ENCODE assay signal across 8 cellular contexts in the genomic region with DNA sequence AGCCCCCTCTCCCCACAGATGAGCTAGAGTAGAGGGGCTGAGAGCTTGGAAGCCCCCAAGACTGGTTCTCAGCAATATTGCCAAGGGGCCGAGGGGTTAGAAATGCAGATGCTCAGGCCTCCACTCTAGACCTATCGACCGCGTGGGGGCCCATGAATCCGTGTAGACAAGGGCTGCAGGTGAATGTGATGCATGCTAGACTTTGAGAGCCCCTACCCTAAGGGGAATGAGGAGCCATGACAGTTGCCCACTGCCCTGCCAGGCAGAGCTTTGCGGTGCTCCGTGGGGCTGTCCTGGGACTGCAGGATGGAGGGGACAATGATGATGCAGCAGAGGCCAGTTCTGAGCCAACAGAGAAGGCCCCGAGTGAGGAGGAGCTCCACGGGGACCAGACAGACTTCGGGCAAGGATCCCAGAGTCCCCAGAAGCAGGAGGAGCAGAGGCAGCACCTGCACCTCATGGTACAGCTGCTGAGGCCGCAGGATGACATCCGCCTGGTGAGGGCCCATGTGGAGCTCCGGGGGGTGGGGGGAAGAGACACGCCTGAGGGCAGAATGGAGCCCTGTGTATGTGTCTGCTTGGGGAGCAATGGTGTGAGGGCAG. TPM values are rescaled to one million over a fixed set of nuclear protein-coding genes. Genes with fewer than 3 reads are reported as not detected.
A peak's percentile ranks its signal among the peaks of the same experiment; 100 is the strongest.
DNase-seq lines count a peak whose midpoint lies in the region; ATAC-seq and TF ChIP-seq lines count a peak whose summit lies in the region.

No MANE protein-coding gene starts in this region.

- no peaks in the 10 kb centered on the region for H3K79me2 ChIP-seq in parathyroid adenoma
- no peaks in the 10 kb centered on the region for H3K79me2 ChIP-seq in MM.1S (ENCODE audit: low read length)

- no peaks in the 10 kb centered on the region for H3K27me3 ChIP-seq in CD4-positive, alpha-beta T cell (ENCODE audit: control insufficient read depth, insufficient read depth, low read length)
- H3K27me3 ChIP-seq in esophagus squamous epithelium (no peaks in the 10 kb centered on the region), parathyroid adenoma (ENCODE audit: control insufficient read depth, insufficient read depth, low read length) (no peaks in the 10 kb centered on the region), MM.1S (replicated peaks; ENCODE audit: insufficient read depth, low read length) (no peaks in the 10 kb centered on the region)

- CTCF ChIA-PET in CD4-positive, alpha-beta T cell (lab: Charles Lee): interaction anchor here (4.6 kb wide), 1 partner anchor 13 kb away, joined by 21 read pairs; no protein-coding TSS in a partner anchor
- CTCF ChIA-PET in RWPE1 (lab: Yijun Ruan, JAX): interaction anchor here (0.6 kb wide), 2 partner anchors 42 to 369 kb away, joined by 3 to 6 read pairs; no protein-coding TSS in a partner anchor

- peak overlapping the region; percentile 49 for H3K27ac Mint-ChIP-seq in CD4-positive, alpha-beta T cell

- POLR2A ChIA-PET in CD4-positive, alpha-beta T cell (lab: Charles Lee): interaction anchor here (0.7 to 5.6 kb wide), 8 partner anchors 13 to 65 kb away, joined by 3 to 54 read pairs (median 4); partner anchors contain the start of genes ANKRD13D, GRK2 and POLD4
- POLR2A ChIA-PET in RWPE1 (lab: Yijun Ruan, JAX; ENCODE audit: low non-redundant PET): interaction anchor here (1.3 kb wide), 1 partner anchor 13 kb away, joined by 16 read pairs; no protein-coding TSS in a partner anchor

- ATAC-seq in CD4-positive, alpha-beta T cell (ENCODE audit: poor library complexity): no peak
- ATAC-seq in HG03378 (IDR thresholded peaks at IDR 0.05; ENCODE audit: unreplicated experiment): no peak

- H3K4me3 ChIP-seq in esophagus squamous epithelium (peak overlapping the region; percentile 56 to 88 (median 82)), parathyroid adenoma (ENCODE audit: low read depth, low read length) (peak overlapping the region; percentile 68), MM.1S (ENCODE audit: low read length) (no peak overlapping the region)

- TF ChIP-seq POLR2A in esophagus squamous epithelium (IDR thresholded peaks at IDR 0.05): no peak

- no peaks in the 10 kb centered on the region for H3K27me3 Mint-ChIP-seq in CD4-positive, alpha-beta T cell

- intact Hi-C loops in CD4-positive, alpha-beta T cell (cut with DNase I, micrococcal nuclease): no loop called here
- intact Hi-C loops in esophagus squamous epithelium (cut with DNase I): no loop called here

- H3K4me2 ChIP-seq in parathyroid adenoma (ENCODE audit: low read length) (peak overlapping the region; percentile 91), MM.1S (ENCODE audit: low read depth, low read length) (no peak overlapping the region)

- no peaks in the 10 kb centered on the region for H3K9me2 ChIP-seq in MM.1S (replicated peaks; ENCODE audit: insufficient read depth, low read length)

- no peak for DNase-seq in CD4-positive, alpha-beta T cell
- no peak for DNase-seq in RWPE1 (ENCODE audit: low spot score)
- DNase-seq in esophagus squamous epithelium (lab: John Stamatoyannopoulos, UW): no peak
- no peak for DNase-seq in NCI-H2081 (lab: John Stamatoyannopoulos, UW)
- DNase-seq in NCI-H2227 (lab: John Stamatoyannopoulos, UW; ENCODE audit: unreplicated experiment): no peak
- no peak for DNase-seq in MM.1S

- no peaks in the 10 kb centered on the region for H3F3A ChIP-seq in MM.1S (ENCODE audit: insufficient read depth, low read length)

- H3K9ac ChIP-seq in parathyroid adenoma (no peak overlapping the region), MM.1S (ENCODE audit: low read length) (no peak overlapping the region)

- H3K9me3 Mint-ChIP-seq in CD4-positive, alpha-beta T cell: no peaks in the 10 kb centered on the region

- no peak overlapping the region for H2AFZ ChIP-seq in parathyroid adenoma
- H2AFZ ChIP-seq in MM.1S (ENCODE audit: low read length): no peak overlapping the region

- peaks cover 21% of the 10 kb centered on the region for H3K36me3 Mint-ChIP-seq in CD4-positive, alpha-beta T cell (ENCODE audit: low read depth)

- H3K4me3 Mint-ChIP-seq in CD4-positive, alpha-beta T cell: peak overlapping the region; percentile 30

- H3K4me1 ChIP-seq in esophagus squamous epithelium: peaks cover 35 to 65% (median 40%) of the 10 kb centered on the region in 3 donors
- H3K4me1 ChIP-seq in parathyroid adenoma: no peaks in the 10 kb centered on the region
- H3K4me1 ChIP-seq in MM.1S (ENCODE audit: low read length): no peaks in the 10 kb centered on the region

- no peaks in the 10 kb centered on the region for H4K20me1 ChIP-seq in MM.1S (ENCODE audit: insufficient read depth, low read length)

- H3K4me1 Mint-ChIP-seq in CD4-positive, alpha-beta T cell (ENCODE audit: low read depth): no peaks in the 10 kb centered on the region

- H3K27ac ChIP-seq in CD4-positive, alpha-beta T cell (ENCODE audit: low read depth, low read length): no peak overlapping the region
- H3K27ac ChIP-seq in RWPE1: peak overlapping the region; percentile 99
- peak overlapping the region; percentile 90 to 95 (median 92) for H3K27ac ChIP-seq in esophagus squamous epithelium
- no peak overlapping the region for H3K27ac ChIP-seq in parathyroid adenoma
- H3K27ac ChIP-seq in MM.1S (ENCODE audit: low read length): no peak overlapping the region

- H3K9me3 ChIP-seq in CD4-positive, alpha-beta T cell (ENCODE audit: control insufficient read depth, low read length): no peaks in the 10 kb centered on the region
- no peaks in the 10 kb centered on the region for H3K9me3 ChIP-seq in esophagus squamous epithelium
- no peaks in the 10 kb centered on the region for H3K9me3 ChIP-seq in parathyroid adenoma (ENCODE audit: control insufficient read depth, low read length)
- H3K9me3 ChIP-seq in MM.1S (replicated peaks; ENCODE audit: insufficient read depth, low read length): no peaks in the 10 kb centered on the region

- no peak for TF ChIP-seq CTCF in CD4-positive, alpha-beta T cell (IDR thresholded peaks at IDR 0.05)
- TF ChIP-seq CTCF in RWPE1 (conservative IDR thresholded peaks at IDR 0.05; ENCODE audit: low read depth): no peak
- no peak for TF ChIP-seq CTCF in esophagus squamous epithelium (IDR thresholded peaks at IDR 0.05)
- no peak for TF ChIP-seq CTCF in parathyroid adenoma (IDR thresholded peaks at IDR 0.05)
- no peak for TF ChIP-seq CTCF in MM.1S (IDR thresholded peaks at IDR 0.05; ENCODE audit: low read length)

- 57 to 64% methylated on average over 6 to 10 of the region's 14 CpGs for WGBS in esophagus squamous epithelium, 2 donors

- H3K36me3 ChIP-seq in esophagus squamous epithelium (peaks cover 22 to 58% (median 40%) of the 10 kb centered on the region in 3 donors), parathyroid adenoma (ENCODE audit: control insufficient read depth, insufficient read depth, low read length) (no peaks in the 10 kb centered on the region), MM.1S (replicated peaks; ENCODE audit: insufficient read depth, low read length) (no peaks in the 10 kb centered on the region)

RNA-seq across cellular contexts. Expression of gene SSH3, which starts 1.3 kb away (rescaled TPM):
- 1 to 10 TPM; 8.5 to 8.8 TPM for total RNA-seq in CD4-positive, alpha-beta T cell
- 10 to 100 TPM; 51.4 to 78.4 (median 64.8) TPM for total RNA-seq in esophagus squamous epithelium

RNA-seq across cellular contexts. Expression of gene ANKRD13D, which starts 15.5 kb away (rescaled TPM):
- 100 to 1,000 TPM; 160 to 161 TPM for total RNA-seq in CD4-positive, alpha-beta T cell
- total RNA-seq in esophagus squamous epithelium: 10 to 100 TPM; 27.4 to 50.6 (median 41.6) TPM

RNA-seq across cellular contexts. Expression of gene GRK2, which starts 38.3 kb away (rescaled TPM):
- 100 to 1,000 TPM; 309 to 325 TPM for total RNA-seq in CD4-positive, alpha-beta T cell
- total RNA-seq in esophagus squamous epithelium: 10 to 100 TPM; 54.1 to 93.2 (median 68.5) TPM

RNA-seq across cellular contexts. Expression of gene POLD4, which starts 48.7 kb away (rescaled TPM):
- 10 to 100 TPM; 31.7 to 39.5 TPM for total RNA-seq in CD4-positive, alpha-beta T cell
- 100 to 1,000 TPM in 1 of 4 donors, 10 to 100 TPM in 3; 62.6 to 113 (median 74.7) TPM for total RNA-seq in esophagus squamous epithelium

Comparison
In these comparisons a context has a peak if more than half of its experiments do, and no peak if none do; other contexts are left out.
1. H3K27ac ChIP-seq: peak in RWPE1 (single experiment) and esophagus squamous epithelium (4 of 4); none in CD4-positive, alpha-beta T cell (single experiment), parathyroid adenoma (single experiment) and MM.1S (single experiment).
2. RNA of gene SSH3, which starts 1.3 kb away (total RNA-seq): 51.4 to 78.4 TPM in esophagus squamous epithelium; 8.5 to 8.8 TPM in CD4-positive, alpha-beta T cell; every median in the first group is over 4 times any median in the second.